11 cellular contexts compared by ENCODE assay signal in genomic region chr17:42342242-42343008, GRCh38.
DNase-seq lines count a peak whose midpoint lies in the region; ATAC-seq and TF ChIP-seq lines count a peak whose summit lies in the region.
"Had no signal": no experiment of that assay in that cellular context is flagged by ENCODE, and none has a peak within 500 bp of the region (broad histone marks: within the 10 kb centered on the region; RNA-seq: fewer than 3 reads in every experiment).

No MANE protein-coding gene starts in this region.

- ATAC-seq in GM21619 (IDR thresholded peaks at IDR 0.05; ENCODE audit: unreplicated experiment), result no peak

- H3K4me3 ChIP-seq in OCI-LY3 (ENCODE audit: low read length) (peak overlapping the region; percentile 9; the same call in 1 of the 2 replicates), astrocyte of the spinal cord (ENCODE audit: low read depth, low read length) (no peak overlapping the region), coronary artery (no peak overlapping the region)

- H3K9ac ChIP-seq in OCI-LY3 (ENCODE audit: low read length), result peak overlapping the region; percentile 43; the same call in 1 of the 2 replicates

- no peaks in the 10 kb centered on the region for H3K9me3 ChIP-seq in OCI-LY3 (ENCODE audit: insufficient read depth, low read length)
- H3K9me3 ChIP-seq: BE2C had no signal

- H3K27ac ChIP-seq in OCI-LY3 (ENCODE audit: low read length) (peak overlapping the region; percentile 87), coronary artery (peak overlapping the region in 1 of 2 donors; percentile 32)
- H3K27ac ChIP-seq: RWPE1 had no signal

- H3K27me3 ChIP-seq in OCI-LY3 (ENCODE audit: low read depth, low read length), result no peaks in the 10 kb centered on the region
- H3K27me3 ChIP-seq: BE2C had no signal

- TF ChIP-seq CTCF in OCI-LY3 (IDR thresholded peaks at IDR 0.05; ENCODE audit: low read depth, low read length) (no peak), astrocyte of the spinal cord (IDR thresholded peaks at IDR 0.05; ENCODE audit: low read depth, low read length) (no peak), coronary artery (IDR thresholded peaks at IDR 0.05) (no peak)

- peak; percentile 68 for DNase-seq in activated effector memory CD4-positive, alpha-beta T cell treated with anti-CD3 and anti-CD28 coated beads, Interleukin-2, amount 50 U/mL, for 16 hours
- DNase-seq in activated effector memory CD4-positive, alpha-beta T cell treated with Interleukin-2 at 50 U/mL for 16 hours, result no peak
- DNase-seq in astrocyte of the spinal cord (ENCODE audit: low read depth, low spot score) (peak; percentile 79), inferior parietal cortex (ENCODE audit: extremely low spot score) (no peak), coronary artery (ENCODE audit: low spot score) (no peak)
- DNase-seq in stimulated activated CD4-positive, alpha-beta T cell treated with anti-CD3 and anti-CD28 coated beads, Interleukin-4, amount 100 ng/mL, for 24 hours, result peak; percentile 57
- DNase-seq: activated gamma-delta T cell treated with Interleukin-2 at 50 U/mL for 16 hours, BE2C had no signal

- in situ Hi-C loops in astrocyte of the spinal cord (cut with HindIII; ENCODE audit: low sequenced_read_pairs), result no loop called here

- peak overlapping the region; percentile 46 for H3K4me2 ChIP-seq in OCI-LY3 (ENCODE audit: low read length)

- H3K36me3 ChIP-seq in OCI-LY3 (replicated peaks; ENCODE audit: low read depth, low read length), result peaks cover 64% of the 10 kb centered on the region

- H3K4me1 ChIP-seq in OCI-LY3 (ENCODE audit: low read length), result peaks cover 62% of the 10 kb centered on the region

- no peak overlapping the region for H2AFZ ChIP-seq in OCI-LY3 (ENCODE audit: low read depth, low read length)

- peaks cover 68% of the 10 kb centered on the region for H3K79me2 ChIP-seq in OCI-LY3 (ENCODE audit: low read length)

- peaks cover 73% of the 10 kb centered on the region for H4K20me1 ChIP-seq in OCI-LY3 (ENCODE audit: insufficient read depth, low read length)

Comparison
In these comparisons a context has a peak if more than half of its experiments do, and no peak if none do; other contexts are left out.
1. DNase-seq: peak in activated effector memory CD4-positive, alpha-beta T cell treated with anti-CD3 and anti-CD28 coated beads, Interleukin-2, amount 50 U/mL, for 16 hours (single experiment), astrocyte of the spinal cord (single experiment) and stimulated activated CD4-positive, alpha-beta T cell treated with anti-CD3 and anti-CD28 coated beads, Interleukin-4, amount 100 ng/mL, for 24 hours (single experiment); none in activated effector memory CD4-positive, alpha-beta T cell treated with Interleukin-2 at 50 U/mL for 16 hours (single experiment), inferior parietal cortex (single experiment) and coronary artery (single experiment).